In the genomic region with DNA sequence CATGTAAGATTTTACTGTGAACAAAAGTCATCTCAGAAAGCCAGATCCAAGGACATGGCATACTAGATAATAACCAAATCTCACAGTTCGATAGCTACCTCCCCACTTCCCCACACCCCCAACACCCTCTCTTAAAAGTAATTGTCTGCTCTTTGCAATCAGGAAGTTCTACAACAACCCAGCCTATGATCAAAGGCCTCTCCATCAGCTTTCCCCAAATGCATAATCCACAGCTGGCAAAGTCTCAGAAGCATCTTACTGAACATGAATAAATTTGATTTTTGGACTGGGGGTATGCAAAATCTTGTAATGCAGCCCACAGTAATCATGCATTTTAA, we compare ENCODE assay signal across 18 cellular contexts.
DNase-seq lines count a peak whose midpoint lies in the region; ATAC-seq and TF ChIP-seq lines count a peak whose summit lies in the region.
"Had no signal": no experiment of that assay in that cellular context is flagged by ENCODE, and none has a peak within 500 bp of the region (broad histone marks: within the 10 kb centered on the region; RNA-seq: fewer than 3 reads in every experiment).

No MANE protein-coding gene starts in this region.

- H3K27me3 Mint-ChIP-seq in activated CD4-positive, alpha-beta T cell treated with anti-CD3 and anti-CD28 coated beads for 36 hours = no peaks in the 10 kb centered on the region
- no peaks in the 10 kb centered on the region for H3K27me3 Mint-ChIP-seq in activated T-helper 2 cell treated with anti-CD3 and anti-CD28 coated beads, Interferon-gamma antibody, Interleukin-2, Interleukin-4, amounts not matched to agents 10 μg/mL and 5 μg/mL and 100 μg/mL, durations not matched to agents 14 hours and 24 hours and 36 hours (ENCODE audit: low read depth)

- H3K27me3 ChIP-seq in spleen (replicated peaks in 1 of 7) = no peaks in the 10 kb centered on the region
- H3K27me3 ChIP-seq: uterus had no signal

- intact Hi-C loops in activated CD4-positive, alpha-beta T cell treated with anti-CD3 and anti-CD28 coated beads for 36 hours (cut with DNase I, micrococcal nuclease) = loop anchor here (1.0 kb wide), 2 partner anchors 8 to 70 kb away; a partner anchor contains a TSS
- intact Hi-C loops in activated T-helper 2 cell treated with anti-CD3 and anti-CD28 coated beads, Interferon-gamma antibody, Interleukin-2, Interleukin-4, amounts not matched to agents 10 μg/mL and 5 μg/mL and 100 μg/mL, durations not matched to agents 14 hours and 24 hours and 36 hours (cut with micrococcal nuclease) = loop anchor here (1.0 to 2.0 kb wide), 4 partner anchors 9 to 68 kb away; no protein-coding TSS in a partner anchor
- intact Hi-C loops in spleen (cut with DNase I; ENCODE audit: low total_unique reads) = no loop called here

- no peak for TF ChIP-seq CTCF in spleen (IDR thresholded peaks at IDR 0.05 in 8 of 11, conservative IDR thresholded peaks at IDR 0.05 in 3 of 11)

- H3K9me3 ChIP-seq in spleen = no peaks in the 10 kb centered on the region
- H3K9me3 ChIP-seq: uterus had no signal

- peak overlapping the region; percentile 94 for H3K27ac Mint-ChIP-seq in activated CD4-positive, alpha-beta T cell treated with anti-CD3 and anti-CD28 coated beads for 36 hours
- H3K27ac Mint-ChIP-seq in activated T-helper 2 cell treated with anti-CD3 and anti-CD28 coated beads, Interferon-gamma antibody, Interleukin-2, Interleukin-4, amounts not matched to agents 10 μg/mL and 5 μg/mL and 100 μg/mL, durations not matched to agents 14 hours and 24 hours and 36 hours = peak overlapping the region; percentile 88
- H3K27ac Mint-ChIP-seq: HFFc6 had no signal

- no peaks in the 10 kb centered on the region for H3K36me3 ChIP-seq in spleen
- H3K36me3 ChIP-seq: uterus had no signal

- POLR2A ChIA-PET in activated CD4-positive, alpha-beta T cell treated with anti-CD3 and anti-CD28 coated beads for 36 hours (lab: Charles Lee) = interaction anchor here (0.6 to 1.0 kb wide), 8 partner anchors 14 to 250 kb away, joined by 3 to 10 read pairs (median 4); no protein-coding TSS in a partner anchor

- peak overlapping the region; percentile 75 for H3K4me3 Mint-ChIP-seq in activated CD4-positive, alpha-beta T cell treated with anti-CD3 and anti-CD28 coated beads for 36 hours
- peak overlapping the region; percentile 19 for H3K4me3 Mint-ChIP-seq in activated T-helper 2 cell treated with anti-CD3 and anti-CD28 coated beads, Interferon-gamma antibody, Interleukin-2, Interleukin-4, amounts not matched to agents 10 μg/mL and 5 μg/mL and 100 μg/mL, durations not matched to agents 14 hours and 24 hours and 36 hours (ENCODE audit: low read depth)
- H3K4me3 Mint-ChIP-seq: HFFc6, neural crest cell had no signal

- 7 to 22% (median 11%) methylated on average over 1 of the region's 1 CpG for WGBS in spleen, 5 donors

- peak overlapping the region; percentile 68 to 89 (median 86) for H3K27ac ChIP-seq in spleen
- H3K27ac ChIP-seq: SK-N-MC, uterus had no signal

- CTCF ChIA-PET in activated CD4-positive, alpha-beta T cell treated with anti-CD3 and anti-CD28 coated beads for 36 hours (lab: Charles Lee) = interaction anchor here (0.6 to 2.4 kb wide), 15 partner anchors 8 to 127 kb away, joined by 3 to 13 read pairs (median 4); no protein-coding TSS in a partner anchor

- H3K9me3 Mint-ChIP-seq in activated CD4-positive, alpha-beta T cell treated with anti-CD3 and anti-CD28 coated beads for 36 hours (ENCODE audit: low read depth) = peaks cover 8% of the 10 kb centered on the region
- H3K9me3 Mint-ChIP-seq in activated T-helper 2 cell treated with anti-CD3 and anti-CD28 coated beads, Interferon-gamma antibody, Interleukin-2, Interleukin-4, amounts not matched to agents 10 μg/mL and 5 μg/mL and 100 μg/mL, durations not matched to agents 14 hours and 24 hours and 36 hours = no peaks in the 10 kb centered on the region
- H3K9me3 Mint-ChIP-seq: HFFc6, neural crest cell had no signal

- no peak overlapping the region for H3K4me3 ChIP-seq in Jurkat, Clone E6-1 (ENCODE audit: low read length)
- peak overlapping the region in 1 of 8 donors; percentile 19 for H3K4me3 ChIP-seq in spleen
- H3K4me3 ChIP-seq: SK-N-MC, skin epidermis, uterus had no signal

- TF ChIP-seq POLR2A in spleen (IDR thresholded peaks at IDR 0.05) = no peak

- H3K4me1 Mint-ChIP-seq in activated CD4-positive, alpha-beta T cell treated with anti-CD3 and anti-CD28 coated beads for 36 hours = peaks cover 84% of the 10 kb centered on the region
- H3K4me1 Mint-ChIP-seq in activated T-helper 2 cell treated with anti-CD3 and anti-CD28 coated beads, Interferon-gamma antibody, Interleukin-2, Interleukin-4, amounts not matched to agents 10 μg/mL and 5 μg/mL and 100 μg/mL, durations not matched to agents 14 hours and 24 hours and 36 hours (ENCODE audit: low read depth) = peaks cover 71% of the 10 kb centered on the region

- no peak for DNase-seq in activated CD4-positive, alpha-beta T cell treated with anti-CD3 and anti-CD28 coated beads for 36 hours
- DNase-seq in activated CD4-positive, alpha-beta T cell treated with anti-CD3 and anti-CD28 coated beads, Interleukin-2, amount 50 U/mL, for 48 hours = no peak
- peak; percentile 36 for DNase-seq in Jurkat, Clone E6-1 (ENCODE audit: low read depth, low spot score)
- DNase-seq in activated T-helper 2 cell treated with anti-CD3 and anti-CD28 coated beads, Interferon-gamma antibody, Interleukin-2, Interleukin-4, amounts not matched to agents 10 μg/mL and 5 μg/mL and 100 μg/mL, durations not matched to agents 14 hours and 24 hours and 36 hours (ENCODE audit: low spot score) = no peak
- DNase-seq in spleen (no peak), NCI-H128 (lab: John Stamatoyannopoulos, UW; ENCODE audit: unreplicated experiment) (no peak)
- DNase-seq in effector CD4-positive, alpha-beta T cell = no peak
- DNase-seq: activated CD4-positive, alpha-beta T cell treated with anti-CD3 and anti-CD28 coated beads, Interleukin-2, amount 50 U/mL, for 4 hours; aorta; DMS79 treated with DMSO at 0.1 percent for 48 hours; HFFc6; NCI-H1048; NCI-H510A treated with DMSO at 0.1 percent for 48 hours; uterus had no signal

- peak; percentile 3 for ATAC-seq in activated CD4-positive, alpha-beta T cell treated with anti-CD3 and anti-CD28 coated beads for 36 hours
- ATAC-seq in GM18858 (IDR thresholded peaks at IDR 0.05; ENCODE audit: unreplicated experiment) = no peak

- peaks cover 50 to 100% (median 93%) of the 10 kb centered on the region in 6 donors for H3K4me1 ChIP-seq in spleen
- H3K4me1 ChIP-seq: uterus had no signal

- H3K36me3 Mint-ChIP-seq in activated CD4-positive, alpha-beta T cell treated with anti-CD3 and anti-CD28 coated beads for 36 hours (ENCODE audit: low read depth) = peaks cover 18% of the 10 kb centered on the region
- H3K36me3 Mint-ChIP-seq in activated T-helper 2 cell treated with anti-CD3 and anti-CD28 coated beads, Interferon-gamma antibody, Interleukin-2, Interleukin-4, amounts not matched to agents 10 μg/mL and 5 μg/mL and 100 μg/mL, durations not matched to agents 14 hours and 24 hours and 36 hours (ENCODE audit: low read depth) = peaks cover 30% of the 10 kb centered on the region
